10 cellular contexts compared by ENCODE assay signal in the genomic region with DNA sequence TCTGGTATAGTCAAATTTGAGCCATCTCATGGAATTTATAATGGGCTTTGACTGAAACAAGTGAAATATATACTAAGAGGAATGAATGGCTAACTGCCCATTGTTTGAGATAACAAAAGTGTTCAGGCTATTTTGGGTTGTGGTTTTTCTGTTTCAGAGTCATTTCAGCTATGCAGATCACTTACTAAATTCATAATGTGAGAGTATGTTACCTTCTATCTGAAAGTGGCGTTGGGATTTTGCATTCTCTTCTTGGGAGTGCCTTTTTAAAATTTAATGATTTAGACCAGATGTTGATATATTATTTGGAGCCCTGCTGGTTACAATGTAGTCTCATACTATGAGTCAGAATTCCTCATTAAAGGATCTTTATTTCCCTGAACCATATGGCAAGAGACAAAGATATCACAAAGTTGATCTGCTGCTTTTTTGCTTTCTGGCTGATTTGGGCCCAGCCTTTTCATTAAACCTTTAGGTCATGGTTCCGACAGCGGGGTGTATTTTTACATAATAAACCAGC. TPM values are rescaled to one million over a fixed set of nuclear protein-coding genes. Genes with fewer than 3 reads are reported as not detected.
DNase-seq lines count a peak whose midpoint lies in the region; ATAC-seq and TF ChIP-seq lines count a peak whose summit lies in the region.
"Had no signal": no experiment of that assay in that cellular context is flagged by ENCODE, and none has a peak within 500 bp of the region (broad histone marks: within the 10 kb centered on the region; RNA-seq: fewer than 3 reads in every experiment).

No MANE protein-coding gene starts in this region.

- POLR2A ChIA-PET in GM10248 (lab: Yijun Ruan, JAX): no interaction called here
- POLR2A ChIA-PET in Caco-2 (lab: Charles Lee): no interaction called here

- DNase-seq in GM10248 (ENCODE audit: extremely low spot score) (peak; percentile 50), RWPE2 (ENCODE audit: low spot score) (no peak), left lung (no peak), NCI-H187 (lab: John Stamatoyannopoulos, UW) (no peak), Caco-2 (no peak), T-helper 9 cell (no peak), DMS53 (lab: John Stamatoyannopoulos, UW) (no peak)
- DNase-seq: lower lobe of right lung; stimulated activated naive CD8-positive, alpha-beta T cell treated with anti-CD3 and anti-CD28 coated beads, Interleukin-15, amount 100 ng/mL, for 72 hours had no signal

- H3K9me3 Mint-ChIP-seq in Caco-2 (ENCODE audit: unreplicated experiment): no peaks in the 10 kb centered on the region
- H3K9me3 Mint-ChIP-seq: stimulated activated naive CD8-positive, alpha-beta T cell treated with anti-CD3 and anti-CD28 coated beads, Interleukin-15, amount 100 ng/mL, for 72 hours had no signal

- ATAC-seq in HG02759 (IDR thresholded peaks at IDR 0.05; ENCODE audit: unreplicated experiment): peak; percentile 68
- peak; percentile 57 for ATAC-seq in RWPE2 (ENCODE audit: low read depth)
- ATAC-seq in left lung: peak; percentile 36
- ATAC-seq: stimulated activated naive CD8-positive, alpha-beta T cell treated with anti-CD3 and anti-CD28 coated beads, Interleukin-15, amount 100 ng/mL, for 72 hours had no signal

- no TSS peak for BruUV-seq in Caco-2 (replicated peaks; lab: Mats Ljungman, UMichigan)

- CTCF ChIA-PET in GM10248 (lab: Yijun Ruan, JAX): interaction anchor here (1.0 to 1.1 kb wide), 2 partner anchors 8 to 73 kb away, joined by 3 to 4 read pairs; no protein-coding TSS in a partner anchor
- CTCF ChIA-PET in Caco-2 (lab: Charles Lee): no interaction called here

- no peak overlapping the region for H3K4me3 Mint-ChIP-seq in Caco-2 (ENCODE audit: unreplicated experiment)
- H3K4me3 Mint-ChIP-seq: stimulated activated naive CD8-positive, alpha-beta T cell treated with anti-CD3 and anti-CD28 coated beads, Interleukin-15, amount 100 ng/mL, for 72 hours had no signal

- H3K27me3 Mint-ChIP-seq in Caco-2 (ENCODE audit: insufficient read depth, unreplicated experiment): no peaks in the 10 kb centered on the region
- H3K27me3 Mint-ChIP-seq: stimulated activated naive CD8-positive, alpha-beta T cell treated with anti-CD3 and anti-CD28 coated beads, Interleukin-15, amount 100 ng/mL, for 72 hours had no signal

- H3K4me1 ChIP-seq in RWPE2 (ENCODE audit: insufficient read depth, poor library complexity, severe bottlenecking) (peaks cover 27% of the 10 kb centered on the region), left lung (peaks cover 25 to 59% of the 10 kb centered on the region in 2 donors), Caco-2 (peaks cover 6% of the 10 kb centered on the region; the same call in 1 of the 2 replicates)

- intact Hi-C loops in left lung (cut with DNase I) (no loop called here), Caco-2 (cut with micrococcal nuclease; ENCODE audit: unreplicated experiment) (no loop called here)

- TF ChIP-seq CTCF in GM10248 (IDR thresholded peaks at IDR 0.05; ENCODE audit: control extremely low read depth, extremely low read depth, low read depth, missing control alignments) (no peak), RWPE2 (IDR thresholded peaks at IDR 0.05; ENCODE audit: poor library complexity, severe bottlenecking) (no peak), left lung (IDR thresholded peaks at IDR 0.05) (no peak), Caco-2 (IDR thresholded peaks at IDR 0.05; ENCODE audit: insufficient read depth in 1 of 2, low read depth in 1 of 2, low read length in 1 of 2, severe bottlenecking in 1 of 2, unreplicated experiment in 1 of 2) (no peak)

- no peak overlapping the region for H3K27ac Mint-ChIP-seq in Caco-2 (ENCODE audit: unreplicated experiment)

- no peaks in the 10 kb centered on the region for H3K9me3 ChIP-seq in RWPE2 (ENCODE audit: severe bottlenecking)
- H3K9me3 ChIP-seq in left lung: no peaks in the 10 kb centered on the region
- H3K9me3 ChIP-seq in Caco-2: no peaks in the 10 kb centered on the region
- H3K9me3 ChIP-seq: lower lobe of right lung had no signal

- no peaks in the 10 kb centered on the region for H3K4me1 Mint-ChIP-seq in Caco-2 (ENCODE audit: low read depth, unreplicated experiment)

- H3K27me3 ChIP-seq in RWPE2 (ENCODE audit: insufficient read depth, poor library complexity, severe bottlenecking) (no peaks in the 10 kb centered on the region), left lung (no peaks in the 10 kb centered on the region), Caco-2 (replicated peaks; ENCODE audit: control insufficient read depth, insufficient read depth, low read length) (no peaks in the 10 kb centered on the region)

- H3K27ac ChIP-seq in RWPE2 (ENCODE audit: poor library complexity, severe bottlenecking) (peak overlapping the region; percentile 43), left lung (peak overlapping the region in 1 of 2 donors; percentile 30)
- H3K27ac ChIP-seq: lower lobe of right lung had no signal

- H3K36me3 ChIP-seq in RWPE2 (ENCODE audit: low read depth): peaks cover 65% of the 10 kb centered on the region
- H3K36me3 ChIP-seq in left lung: no peaks in the 10 kb centered on the region
- H3K36me3 ChIP-seq in Caco-2 (ENCODE audit: control insufficient read depth, insufficient read depth, low read length): no peaks in the 10 kb centered on the region

- H3K36me3 Mint-ChIP-seq in Caco-2 (ENCODE audit: insufficient read depth, unreplicated experiment): peaks cover 15% of the 10 kb centered on the region

- H3K4me3 ChIP-seq in RWPE2 (ENCODE audit: severe bottlenecking) (no peak overlapping the region), left lung (no peak overlapping the region), Caco-2 (ENCODE audit: low read depth, low read length) (no peak overlapping the region)
- H3K4me3 ChIP-seq: lower lobe of right lung had no signal

RNA-seq across cellular contexts. Expression of gene VCL, which starts 10.4 kb away (rescaled TPM):
- total RNA-seq in left lung (100 to 1,000 TPM; 179 to 195 TPM), Caco-2 (2022) (92.2 and 113 TPM in 2 replicates)
